In genomic region chr1:203295796-203296195, GRCh38 we compare ENCODE assay signal across 19 cellular contexts. TPM values are rescaled to one million over a fixed set of nuclear protein-coding genes. Genes with fewer than 3 reads are reported as not detected.
DNase-seq lines count a peak whose midpoint lies in the region; ATAC-seq and TF ChIP-seq lines count a peak whose summit lies in the region.
"Had no signal": no experiment of that assay in that cellular context is flagged by ENCODE, and none has a peak within 500 bp of the region (broad histone marks: within the 10 kb centered on the region; RNA-seq: fewer than 3 reads in every experiment).

No MANE protein-coding gene starts in this region.

- intact Hi-C loops in CD4-positive, alpha-beta T cell (cut with DNase I, micrococcal nuclease), result no loop called here
- intact Hi-C loops in activated CD8-positive, alpha-beta T cell treated with anti-CD3 and anti-CD28 coated beads for 36 hours (cut with micrococcal nuclease), result no loop called here

- DNase-seq in CD4-positive, alpha-beta T cell, result no peak
- peak; percentile 54 for DNase-seq in Jurkat, Clone E6-1 (ENCODE audit: low read depth, low spot score)
- DNase-seq in activated CD8-positive, alpha-beta T cell treated with anti-CD3 and anti-CD28 coated beads for 36 hours, result peak; percentile 45
- DNase-seq in endothelial cell (ENCODE audit: low spot score), result no peak
- DNase-seq: activated CD8-positive, alpha-beta memory T cell treated with anti-CD3 and anti-CD28 coated beads, Interleukin-2, amount 50 U/mL, for 48 hours; activated naive CD4-positive, alpha-beta T cell treated with anti-CD3 and anti-CD28 coated beads, Interleukin-2, amount 50 U/mL, for 16 hours; H7; MM.1S; NCI-H2029 treated with DMSO at 0.1 percent for 48 hours had no signal

- no peak for TF ChIP-seq CTCF in CD4-positive, alpha-beta T cell (IDR thresholded peaks at IDR 0.05)
- TF ChIP-seq CTCF in activated CD8-positive, alpha-beta T cell treated with anti-CD3 and anti-CD28 coated beads for 36 hours (IDR thresholded peaks at IDR 0.05), result no peak
- no peak for TF ChIP-seq CTCF in nephron (IDR thresholded peaks at IDR 0.05; ENCODE audit: unreplicated experiment in 3 of 3)
- TF ChIP-seq CTCF in endothelial cell (IDR thresholded peaks at IDR 0.05; ENCODE audit: unreplicated experiment), result no peak

- peak; percentile 50 for ATAC-seq in CD4-positive, alpha-beta T cell (ENCODE audit: poor library complexity)
- no peak for ATAC-seq in activated CD8-positive, alpha-beta T cell treated with anti-CD3 and anti-CD28 coated beads for 36 hours
- no peak for ATAC-seq in GM19395 (IDR thresholded peaks at IDR 0.05; ENCODE audit: unreplicated experiment)
- ATAC-seq in GM18517 (IDR thresholded peaks at IDR 0.05; ENCODE audit: unreplicated experiment), result no peak
- no peak for ATAC-seq in activated CD4-positive, CD25-positive, alpha-beta regulatory T cell treated with anti-CD3 and anti-CD28 coated beads, Interleukin-2, amount 50 U/mL, for 24 hours
- ATAC-seq: GM12878, WTC11 had no signal

- H3K27ac Mint-ChIP-seq in CD4-positive, alpha-beta T cell, result peak overlapping the region; percentile 100
- H3K27ac Mint-ChIP-seq in activated CD8-positive, alpha-beta T cell treated with anti-CD3 and anti-CD28 coated beads for 36 hours, result peak overlapping the region; percentile 61
- H3K27ac Mint-ChIP-seq in nephron (peak overlapping the region in 2 of 3 experiments; percentile 32 to 54), endothelial cell (ENCODE audit: unreplicated experiment) (no peak overlapping the region)
- H3K27ac Mint-ChIP-seq: WTC11 had no signal

- no peaks in the 10 kb centered on the region for H3K9me3 ChIP-seq in CD4-positive, alpha-beta T cell (ENCODE audit: control insufficient read depth, low read length)
- H3K9me3 ChIP-seq: breast epithelium, Peyer's patch had no signal

- no peak overlapping the region for H3K4me3 Mint-ChIP-seq in CD4-positive, alpha-beta T cell
- H3K4me3 Mint-ChIP-seq in activated CD8-positive, alpha-beta T cell treated with anti-CD3 and anti-CD28 coated beads for 36 hours, result no peak overlapping the region
- H3K4me3 Mint-ChIP-seq in nephron (no peak overlapping the region), endothelial cell (ENCODE audit: unreplicated experiment) (no peak overlapping the region)
- H3K4me3 Mint-ChIP-seq: WTC11 had no signal

- no peak overlapping the region for H3K27ac ChIP-seq in CD4-positive, alpha-beta T cell (ENCODE audit: low read depth, low read length)

- no peaks in the 10 kb centered on the region for H3K27me3 ChIP-seq in CD4-positive, alpha-beta T cell (ENCODE audit: control insufficient read depth, insufficient read depth, low read length)
- H3K27me3 ChIP-seq: breast epithelium, Peyer's patch had no signal

- CTCF ChIA-PET in CD4-positive, alpha-beta T cell (lab: Charles Lee), result interaction anchor here (0.6 to 1.4 kb wide), 3 partner anchors 19 to 32 kb away, joined by 3 to 4 read pairs (median 4); no protein-coding TSS in a partner anchor
- CTCF ChIA-PET in activated CD8-positive, alpha-beta T cell treated with anti-CD3 and anti-CD28 coated beads for 36 hours (lab: Charles Lee), result interaction anchor here (1.0 to 21.4 kb wide), 11 partner anchors 10 to 192 kb away, joined by 3 to 303 read pairs (median 6); partner anchors contain the start of gene BTG2

- no peaks in the 10 kb centered on the region for H3K27me3 Mint-ChIP-seq in CD4-positive, alpha-beta T cell
- H3K27me3 Mint-ChIP-seq in activated CD8-positive, alpha-beta T cell treated with anti-CD3 and anti-CD28 coated beads for 36 hours, result no peaks in the 10 kb centered on the region
- H3K27me3 Mint-ChIP-seq in nephron (ENCODE audit: low read depth), result no peaks in the 10 kb centered on the region
- peaks cover 7% of the 10 kb centered on the region for H3K27me3 Mint-ChIP-seq in endothelial cell (ENCODE audit: unreplicated experiment)

- H3K4me1 Mint-ChIP-seq in CD4-positive, alpha-beta T cell (ENCODE audit: low read depth), result peaks cover 82% of the 10 kb centered on the region
- H3K4me1 Mint-ChIP-seq in activated CD8-positive, alpha-beta T cell treated with anti-CD3 and anti-CD28 coated beads for 36 hours (ENCODE audit: low read depth), result peaks cover 63% of the 10 kb centered on the region
- peaks cover 69% of the 10 kb centered on the region for H3K4me1 Mint-ChIP-seq in nephron
- peaks cover 43% of the 10 kb centered on the region for H3K4me1 Mint-ChIP-seq in endothelial cell (ENCODE audit: unreplicated experiment)

- POLR2A ChIA-PET in CD4-positive, alpha-beta T cell (lab: Charles Lee), result interaction anchor here (1.9 to 13.2 kb wide), 3 partner anchors 9 to 28 kb away, joined by 10 to 569 read pairs (median 514); partner anchors contain the start of gene BTG2
- POLR2A ChIA-PET in activated CD8-positive, alpha-beta T cell treated with anti-CD3 and anti-CD28 coated beads for 36 hours (lab: Charles Lee), result interaction anchor here (0.9 to 11.5 kb wide), 5 partner anchors 12 to 29 kb away, joined by 3 to 225 read pairs (median 4); partner anchors contain the start of gene BTG2

- no peak overlapping the region for H3K4me3 ChIP-seq in Jurkat, Clone E6-1 (ENCODE audit: low read length)
- H3K4me3 ChIP-seq: breast epithelium, GM12878, Peyer's patch had no signal

- no peaks in the 10 kb centered on the region for H3K9me3 Mint-ChIP-seq in CD4-positive, alpha-beta T cell
- no peaks in the 10 kb centered on the region for H3K9me3 Mint-ChIP-seq in activated CD8-positive, alpha-beta T cell treated with anti-CD3 and anti-CD28 coated beads for 36 hours
- H3K9me3 Mint-ChIP-seq in nephron (no peaks in the 10 kb centered on the region), endothelial cell (ENCODE audit: unreplicated experiment) (no peaks in the 10 kb centered on the region)
- H3K9me3 Mint-ChIP-seq: WTC11 had no signal

- H3K36me3 Mint-ChIP-seq in CD4-positive, alpha-beta T cell (ENCODE audit: low read depth), result no peaks in the 10 kb centered on the region
- H3K36me3 Mint-ChIP-seq in activated CD8-positive, alpha-beta T cell treated with anti-CD3 and anti-CD28 coated beads for 36 hours (ENCODE audit: low read depth), result no peaks in the 10 kb centered on the region
- H3K36me3 Mint-ChIP-seq in nephron (ENCODE audit: low read depth) (no peaks in the 10 kb centered on the region), endothelial cell (ENCODE audit: low read depth, unreplicated experiment) (no peaks in the 10 kb centered on the region)
- H3K36me3 Mint-ChIP-seq: WTC11 had no signal

RNA-seq across cellular contexts. Expression of gene BTG2, which starts 9.5 kb away (rescaled TPM):
- 100 to 1,000 TPM; 802 to 849 TPM for total RNA-seq in CD4-positive, alpha-beta T cell
- polyA plus RNA-seq in Jurkat, Clone E6-1 (2012; ENCODE audit: insufficient read depth, insufficient read length), result 7.1 TPM
- 100 to 1,000 TPM; 115 TPM for total RNA-seq in activated CD8-positive, alpha-beta T cell treated with anti-CD3 and anti-CD28 coated beads for 36 hours
- 80.0 TPM for total RNA-seq in endothelial cell (ENCODE audit: unreplicated experiment)

RNA-seq across cellular contexts. Expression of gene FMOD, which starts 55.1 kb away (rescaled TPM):
- not detected for total RNA-seq in CD4-positive, alpha-beta T cell
- polyA plus RNA-seq in Jurkat, Clone E6-1 (2012; ENCODE audit: insufficient read depth, insufficient read length), result not detected
- 1 to 10 TPM; 1.4 to 2.4 TPM for total RNA-seq in activated CD8-positive, alpha-beta T cell treated with anti-CD3 and anti-CD28 coated beads for 36 hours
- not detected for total RNA-seq in endothelial cell (ENCODE audit: unreplicated experiment)
- total RNA-seq: H7, HT1080, mononuclear cell had no signal

Comparison
In these comparisons a context has a peak if more than half of its experiments do, and no peak if none do; other contexts are left out.
1. DNase-seq: peak in Jurkat, Clone E6-1 (single experiment) and activated CD8-positive, alpha-beta T cell treated with anti-CD3 and anti-CD28 coated beads for 36 hours (single experiment); none in CD4-positive, alpha-beta T cell (0 of 10) and endothelial cell (single experiment).